8 cellular contexts compared by ENCODE assay signal in genomic region chr7:33039905-33040292, GRCh38. TPM values are rescaled to one million over a fixed set of nuclear protein-coding genes. Genes with fewer than 3 reads are reported as not detected.
DNase-seq lines count a peak whose midpoint lies in the region; ATAC-seq, FAIRE-seq and TF ChIP-seq lines count a peak whose summit lies in the region.

No MANE protein-coding gene starts in this region.

- H3K27ac Mint-ChIP-seq in activated T-cell treated with anti-CD3 and anti-CD28 coated beads, Interleukin-2, amount 50 U/mL, for 72 hours, result peak overlapping the region; percentile 94
- peak overlapping the region; percentile 84 for H3K27ac Mint-ChIP-seq in memory B cell
- peak overlapping the region; percentile 52 for H3K27ac Mint-ChIP-seq in type B pancreatic cell

- in situ Hi-C loops in GM12878 (cut with MboI), result no loop called here

- peaks cover 0 to 5% of the 10 kb centered on the region in 2 experiments; a peak in 1 of 4 replicates for H3K36me3 ChIP-seq in GM12878 (ENCODE audit: control insufficient read depth in 2 of 2, insufficient read depth in 2 of 2, low read length in 1 of 2)

- peaks cover 2% of the 10 kb centered on the region; the same call in 1 of the 2 replicates for H3K4me1 ChIP-seq in GM12878 (ENCODE audit: control insufficient read depth, insufficient read depth, low read length)

- intact Hi-C loops in GM12878 (cut with micrococcal nuclease; ENCODE audit: unreplicated experiment), result loop anchor here (5.0 kb wide), 2 partner anchors 148 to 1018 kb away; partner anchors contain the start of gene KBTBD2

- TF ChIP-seq CTCF in GM12878 (IDR thresholded peaks at IDR 0.05 in 2 of 3, conservative IDR thresholded peaks at IDR 0.05 in 1 of 3; ENCODE audit: control insufficient read depth in 2 of 3, extremely low read depth in 1 of 3, insufficient read depth in 1 of 3, low read depth in 3 of 3, low read length in 3 of 3) (no peak), type B pancreatic cell (conservative IDR thresholded peaks at IDR 0.05) (no peak)

- no peaks in the 10 kb centered on the region; the same call in 1 of the 3 replicates for H3K9me3 ChIP-seq in GM12878 (replicated peaks; ENCODE audit: control insufficient read depth, insufficient read depth, low read length)

- H3K4me3 ChIP-seq in GM12878, result peak overlapping the region; percentile 78

- 7% methylated on average over 1 of the region's 1 CpG for WGBS in GM12878 (ENCODE audit: insufficient coverage, insufficient replicate concordance, low lambda C conversion rate, missing lambda C conversion rate)

- peaks cover 90% of the 10 kb centered on the region for H3K79me2 ChIP-seq in GM12878 (ENCODE audit: control insufficient read depth, insufficient read depth, low read length)

- H3K4me2 ChIP-seq in GM12878 (ENCODE audit: control insufficient read depth, insufficient read depth), result peak overlapping the region; percentile 80; the same call in 1 of the 2 replicates

- DNase-seq in activated T-cell treated with anti-CD3 and anti-CD28 coated beads, Interleukin-2, amount 50 U/mL, for 72 hours, result no peak
- DNase-seq in activated T-cell treated with anti-CD3 and anti-CD28 coated beads for 4 hours (no peak), GM12878 (ENCODE audit: low read depth, low spot score) (no peak), memory B cell (ENCODE audit: low spot score in 2 of 2) (no peak), type B pancreatic cell (ENCODE audit: extremely low spot score, unreplicated experiment) (no peak), T-helper 9 cell (no peak)
- DNase-seq in stimulated activated CD4-positive, alpha-beta T cell treated with anti-CD3 and anti-CD28 coated beads, Interleukin-4, amount 100 ng/mL, for 1 hour, result no peak

- 0 out of 2 replicates have a peak, but pooled peaks cover 2% of the 10 kb centered on the region for H4K20me1 ChIP-seq in GM12878 (ENCODE audit: control insufficient read depth, insufficient read depth)

- H3K4me3 Mint-ChIP-seq in activated T-cell treated with anti-CD3 and anti-CD28 coated beads, Interleukin-2, amount 50 U/mL, for 72 hours, result peak overlapping the region; percentile 78 to 98
- H3K4me3 Mint-ChIP-seq in memory B cell, result peak overlapping the region; percentile 79
- peak overlapping the region; percentile 73 for H3K4me3 Mint-ChIP-seq in type B pancreatic cell

- ATAC-seq in activated T-cell treated with anti-CD3 and anti-CD28 coated beads, Interleukin-2, amount 50 U/mL, for 72 hours (replicated peaks in 1 of 2), result no peak
- ATAC-seq in GM12878 (peak; percentile 17), memory B cell (ENCODE audit: low read depth) (no peak), GM19328 (IDR thresholded peaks at IDR 0.05; ENCODE audit: unreplicated experiment) (no peak)

- RAD21 ChIA-PET in GM12878 (lab: Charles Lee; ENCODE audit: unreplicated experiment), result interaction anchor here (1.1 to 4.6 kb wide), 8 partner anchors 9 to 193 kb away, joined by 3 to 29 read pairs (median 10); partner anchors contain the start of genes KBTBD2, NT5C3A and RP9

- POLR2A ChIA-PET in GM12878 (lab: Charles Lee), result interaction anchor here (0.6 to 3.2 kb wide), 5 partner anchors 11 to 162 kb away, joined by 3 to 30 read pairs (median 6); partner anchors contain the start of genes KBTBD2 and NT5C3A

- H2AFZ ChIP-seq in GM12878 (ENCODE audit: control insufficient read depth, low read depth, low read length), result no peak overlapping the region

- peak overlapping the region; percentile 73 for H3K9ac ChIP-seq in GM12878 (ENCODE audit: control insufficient read depth, insufficient read depth, low read length)

- no peaks in the 10 kb centered on the region for H3K36me3 Mint-ChIP-seq in activated T-cell treated with anti-CD3 and anti-CD28 coated beads, Interleukin-2, amount 50 U/mL, for 72 hours (ENCODE audit: insufficient read depth in 2 of 2)
- H3K36me3 Mint-ChIP-seq in memory B cell (peaks cover 2% of the 10 kb centered on the region), type B pancreatic cell (peaks cover 4% of the 10 kb centered on the region)

- SMC1A ChIA-PET in GM12878 (lab: Charles Lee; ENCODE audit: uncharacterized antibody, unreplicated experiment), result interaction anchor here (0.6 to 3.2 kb wide), 17 partner anchors 9 to 1652 kb away, joined by 3 to 31 read pairs (median 4); partner anchors contain the start of genes NT5C3A and RP9

- peak overlapping the region; percentile 71 for H3K27ac ChIP-seq in GM12878 (ENCODE audit: control insufficient read depth, insufficient read depth)

- no peak for TF ChIP-seq EP300 in GM12878 (IDR thresholded peaks at IDR 0.05; ENCODE audit: borderline replicate concordance in 1 of 2, control insufficient read depth in 1 of 2, low read depth in 2 of 2, low read length in 2 of 2)

- no peak for FAIRE-seq in GM12878 (lab: Jason Lieb, UNC)

- peaks cover 77% of the 10 kb centered on the region for H3K4me1 Mint-ChIP-seq in activated T-cell treated with anti-CD3 and anti-CD28 coated beads, Interleukin-2, amount 50 U/mL, for 72 hours (ENCODE audit: low read depth)
- H3K4me1 Mint-ChIP-seq in memory B cell (peaks cover 21% of the 10 kb centered on the region), type B pancreatic cell (ENCODE audit: unreplicated experiment) (peaks cover 27% of the 10 kb centered on the region)

- H3K9me3 Mint-ChIP-seq in activated T-cell treated with anti-CD3 and anti-CD28 coated beads, Interleukin-2, amount 50 U/mL, for 72 hours, result no peaks in the 10 kb centered on the region
- no peaks in the 10 kb centered on the region for H3K9me3 Mint-ChIP-seq in memory B cell
- no peaks in the 10 kb centered on the region for H3K9me3 Mint-ChIP-seq in type B pancreatic cell

- BruUV-seq in GM12878 (replicated peaks; lab: Mats Ljungman, UMichigan), result no TSS peak

- TF ChIP-seq POLR2A in GM12878 (IDR thresholded peaks at IDR 0.05; ENCODE audit: low read depth, low read length), result no peak

- H3K27me3 Mint-ChIP-seq in activated T-cell treated with anti-CD3 and anti-CD28 coated beads, Interleukin-2, amount 50 U/mL, for 72 hours (ENCODE audit: low read depth), result no peaks in the 10 kb centered on the region
- H3K27me3 Mint-ChIP-seq in memory B cell (no peaks in the 10 kb centered on the region), type B pancreatic cell (no peaks in the 10 kb centered on the region)

- TF ChIP-seq RAD21 in GM12878 (IDR thresholded peaks at IDR 0.05; ENCODE audit: insufficient read depth, low read depth, low read length), result no peak

- CTCF ChIA-PET in GM12878 (lab: Yijun Ruan, JAX), result interaction anchor here (0.6 to 4.9 kb wide), 12 partner anchors 9 to 194 kb away, joined by 3 to 33 read pairs (median 5); partner anchors contain the start of gene RP9

- no peaks in the 10 kb centered on the region for H3K27me3 ChIP-seq in GM12878 (replicated peaks in 1 of 2; ENCODE audit: control insufficient read depth in 2 of 2, insufficient read depth in 2 of 2, low read length in 1 of 2)

TF ChIP-seq in GM12878, 131 proteins besides CTCF, POLR2A, EP300 and RAD21:
- TF ChIP-seq PAX8 (IDR thresholded peaks at IDR 0.05) (0 out of 2 replicates have a peak, but pooled peaks have one; percentile 14), HDAC6 (IDR thresholded peaks at IDR 0.05; ENCODE audit: unreplicated experiment) (no peak)

RNA-seq across cellular contexts. Expression of gene NT5C3A, which starts 22.7 kb away (rescaled TPM):
- total RNA-seq in activated T-cell treated with anti-CD3 and anti-CD28 coated beads, Interleukin-2, amount 50 U/mL, for 72 hours, result 10 to 100 TPM; 45.7 to 51.0 TPM
- 83.7 and 97.2 TPM in 2 replicates for total RNA-seq in GM12878 (2013; cell fraction: nucleolus; rRNA removed)
- total RNA-seq in GM12878 (2014; rRNA removed) (61.0 and 80.5 TPM in 2 replicates), GM12878 (2014; rRNA removed; fragmentation: Illumina TruSeq; extraction: Trizol) (86.8 and 95.5 TPM in 2 replicates), GM12878 (2021) (53.8 and 60.2 TPM in 2 replicates), type B pancreatic cell (ENCODE audit: low replicate concordance) (25.4 and 30.9 TPM in 2 replicates)
- 57.7 TPM for polyA plus RNA-seq in GM12878 (2011; ENCODE audit: low read depth)
- polyA plus RNA-seq in GM12878 (2011; rRNA removed) (96.5 and 181 TPM in 2 replicates), GM12878 (2014; fragmentation: Illumina TruSeq; extraction: Trizol) (88.1 and 115 TPM in 2 replicates), GM12878 (2014; fragmentation: Nextera tagmentation; extraction: Ambion mirVana) (100 to 1,000 TPM in 1 of 2 experiments, 10 to 100 TPM in 1; 81.8 to 111 TPM), GM12878 (2014; rRNA removed) (50.9 and 59.9 TPM in 2 replicates), GM12878 (2016; fragmentation: Nextera tagmentation; extraction: Ambion mirVana) (10 to 100 TPM; 53.0 to 57.9 TPM)
- polyA plus RNA-seq in GM12878 (2011; cell fraction: cytosol; rRNA removed), result 30.2 and 44.6 TPM in 2 replicates
- 26.3 and 27.5 TPM in 2 replicates for polyA plus RNA-seq in GM12878 (2011; cell fraction: nucleus; rRNA removed)
- 87.2 and 109 TPM in 2 replicates for polyA plus RNA-seq in GM12878 (2012)
- 24.4 and 36.4 TPM in 2 replicates for polyA minus RNA-seq in GM12878 (2011; rRNA and poly(A)+ RNA removed)
- 13.9 and 16.7 TPM in 2 replicates for polyA minus RNA-seq in GM12878 (2011; cell fraction: cytosol; rRNA and poly(A)+ RNA removed)
- 19.2 and 27.1 TPM in 2 replicates for polyA minus RNA-seq in GM12878 (2011; cell fraction: nucleus; rRNA and poly(A)+ RNA removed)
